In the genomic region with DNA sequence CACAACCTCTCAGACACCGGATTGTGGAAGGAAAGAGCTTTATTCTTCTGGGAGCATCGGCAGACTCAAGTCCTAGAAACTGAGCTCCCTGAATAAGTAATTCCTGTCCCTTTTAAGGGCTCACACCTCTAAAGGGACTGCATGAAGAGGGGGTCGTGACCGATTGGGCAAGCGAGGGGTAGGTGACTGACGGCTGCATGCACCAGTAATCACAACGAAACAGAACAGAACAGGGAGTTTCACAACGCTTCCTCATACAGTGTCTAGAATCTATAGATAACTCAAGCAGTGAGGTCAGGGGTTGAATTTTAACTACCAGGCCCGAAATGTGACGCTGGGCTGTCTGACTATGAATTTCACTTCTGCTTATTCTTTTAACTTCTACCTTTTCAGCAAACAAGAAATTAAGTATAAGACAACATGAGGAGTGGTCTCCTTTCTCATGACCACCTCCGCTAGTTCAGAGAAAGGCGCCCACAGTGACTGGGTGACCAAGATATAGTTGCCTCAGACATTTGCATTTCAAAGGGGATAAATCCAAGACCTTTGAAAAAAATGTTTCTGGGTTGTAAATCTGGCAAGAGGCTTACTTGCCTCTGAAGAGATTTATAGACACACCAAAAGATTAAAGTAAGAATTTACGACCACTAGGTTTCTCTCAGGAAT, we compare ENCODE assay signal across 8 cellular contexts.
A peak's percentile ranks its signal among the peaks of the same experiment; 100 is the strongest.
DNase-seq lines count a peak whose midpoint lies in the region; ATAC-seq lines count a peak whose summit lies in the region.

No MANE protein-coding gene starts in this region.

- ATAC-seq in GM18870 (IDR thresholded peaks at IDR 0.05; ENCODE audit: unreplicated experiment) (peak; percentile 88), HG02798 (IDR thresholded peaks at IDR 0.05; ENCODE audit: poor library complexity, unreplicated experiment) (peak; percentile 96), naive B cell (ENCODE audit: low read depth in 2 of 2) (peak; percentile 92 to 93)

- H3K27me3 Mint-ChIP-seq in naive B cell = no peaks in the 10 kb centered on the region

- H3K9me3 Mint-ChIP-seq in naive B cell = peaks cover 6 to 15% (median 9%) of the 10 kb centered on the region in 7 donors

- DNase-seq in NCI-H82 (lab: John Stamatoyannopoulos, UW) (peak; percentile 50), naive B cell (peak; percentile 87), NCI-H128 (lab: John Stamatoyannopoulos, UW; ENCODE audit: unreplicated experiment) (no peak), cerebellum (ENCODE audit: low spot score) (no peak), DMS53 treated with DMSO at 0.1 percent for 48 hours (lab: John Stamatoyannopoulos, UW; ENCODE audit: unreplicated experiment) (no peak), dedifferentiated amniotic fluid mesenchymal stem cell (ENCODE audit: extremely low spot score) (no peak)

- peak overlapping the region; percentile 98 to 100 (median 100) for H3K27ac Mint-ChIP-seq in naive B cell

- peak overlapping the region; percentile 66 to 89 (median 78) for H3K4me3 Mint-ChIP-seq in naive B cell

- peaks cover 51 to 72% (median 51%) of the 10 kb centered on the region in 3 donors for H3K4me1 Mint-ChIP-seq in naive B cell

- H3K36me3 Mint-ChIP-seq in naive B cell = peaks cover 0 to 24% of the 10 kb centered on the region in 2 donors

Comparison
In these comparisons a context has a peak if more than half of its experiments do, and no peak if none do; other contexts are left out.
1. DNase-seq: peak in NCI-H82 (single experiment) and naive B cell (single experiment); none in NCI-H128 (single experiment), cerebellum (single experiment), DMS53 treated with DMSO at 0.1 percent for 48 hours (single experiment) and dedifferentiated amniotic fluid mesenchymal stem cell (single experiment).
2. Peak in every context shown above with its lines, with median percentiles within 50 percentile points of each other: ATAC-seq.